8 cellular contexts compared by ENCODE assay signal in genomic region chr3:32296251-32297204, GRCh38. TPM values are rescaled to one million over a fixed set of nuclear protein-coding genes. Genes with fewer than 3 reads are reported as not detected.
DNase-seq lines count a peak whose midpoint lies in the region; ATAC-seq and TF ChIP-seq lines count a peak whose summit lies in the region.

No MANE protein-coding gene starts in this region.

- no peaks in the 10 kb centered on the region for H3K36me3 Mint-ChIP-seq in type B pancreatic cell

- TF ChIP-seq CTCF in foreskin fibroblast (IDR thresholded peaks at IDR 0.05; ENCODE audit: low read depth, low read length): peak; percentile 86
- peak; percentile 91 for TF ChIP-seq CTCF in type B pancreatic cell (conservative IDR thresholded peaks at IDR 0.05)

- peak overlapping the region; percentile 46 for H3K27ac Mint-ChIP-seq in type B pancreatic cell

- H3K4me3 ChIP-seq in foreskin fibroblast (ENCODE audit: low read depth in 1 of 2, low read length in 2 of 2): no peak overlapping the region

- DNase-seq in NCI-H1436 (lab: John Stamatoyannopoulos, UW) (peak; percentile 6), NCI-H1436 treated with DMSO at 0.1 percent for 48 hours (lab: John Stamatoyannopoulos, UW) (no peak), RPMI7951 (ENCODE audit: low read depth) (peak; percentile 55), foreskin fibroblast (peak; percentile 52 to 87), nucleus accumbens (lab: John Stamatoyannopoulos, UW) (peak in 43 of 56 donors; percentile 1 to 69 (median 13)), type B pancreatic cell (ENCODE audit: extremely low spot score, unreplicated experiment) (peak; percentile 69)
- DNase-seq in activated effector memory CD4-positive, alpha-beta T cell treated with Interleukin-2 at 50 U/mL for 16 hours: peak; percentile 51

- peak; percentile 73 for ATAC-seq in HG03460 (IDR thresholded peaks at IDR 0.05; ENCODE audit: unreplicated experiment)

- H3K4me1 Mint-ChIP-seq in type B pancreatic cell (ENCODE audit: unreplicated experiment): peaks cover 27% of the 10 kb centered on the region

- no peak overlapping the region for H3K4me3 Mint-ChIP-seq in type B pancreatic cell

- H3K9me3 Mint-ChIP-seq in type B pancreatic cell: no peaks in the 10 kb centered on the region

- no peaks in the 10 kb centered on the region for H3K27me3 Mint-ChIP-seq in type B pancreatic cell

RNA-seq across cellular contexts. Expression of gene CMTM8, which starts 58.0 kb away (rescaled TPM):
- not detected in 2 replicates for total RNA-seq in RPMI7951 (2014; rRNA removed; shearing (Covaris generic))
- total RNA-seq in type B pancreatic cell (ENCODE audit: low replicate concordance): 9.0 and 14.4 TPM in 2 replicates
